ENCODE assay signal across 1 cellular context in genomic region chr11:63939351-63939920, GRCh38.
TF ChIP-seq lines count a peak whose summit lies in the region.

No MANE protein-coding gene starts in this region.

TF ChIP-seq in HEK293, 187 proteins besides CTCF, POLR2A, EP300 and RAD21 (continued from another document):
- TF ChIP-seq ZNF677 (tag by site-specific recombination; IDR thresholded peaks at IDR 0.05) = no peak
- no peak for TF ChIP-seq ZNF518A (tag by site-specific recombination; conservative IDR thresholded peaks at IDR 0.05; ENCODE audit: low read depth)
- TF ChIP-seq ZBTB11 (tag by site-specific recombination; conservative IDR thresholded peaks at IDR 0.05; ENCODE audit: low read depth) = no peak
- TF ChIP-seq ZNF776 (tag by site-specific recombination; IDR thresholded peaks at IDR 0.05; ENCODE audit: borderline replicate concordance) = no peak
- no peak for TF ChIP-seq ZBTB8A (tag by site-specific recombination; IDR thresholded peaks at IDR 0.05)
- peak; percentile 56; the same call in 1 of the 2 replicates for TF ChIP-seq PATZ1 (tag by site-specific recombination; IDR thresholded peaks at IDR 0.05)
- TF ChIP-seq ZNF639 (tag by site-specific recombination; IDR thresholded peaks at IDR 0.05) = no peak
- TF ChIP-seq KLF1 (tag by site-specific recombination; IDR thresholded peaks at IDR 0.05) = no peak
